12 cellular contexts compared by ENCODE assay signal in the genomic region with DNA sequence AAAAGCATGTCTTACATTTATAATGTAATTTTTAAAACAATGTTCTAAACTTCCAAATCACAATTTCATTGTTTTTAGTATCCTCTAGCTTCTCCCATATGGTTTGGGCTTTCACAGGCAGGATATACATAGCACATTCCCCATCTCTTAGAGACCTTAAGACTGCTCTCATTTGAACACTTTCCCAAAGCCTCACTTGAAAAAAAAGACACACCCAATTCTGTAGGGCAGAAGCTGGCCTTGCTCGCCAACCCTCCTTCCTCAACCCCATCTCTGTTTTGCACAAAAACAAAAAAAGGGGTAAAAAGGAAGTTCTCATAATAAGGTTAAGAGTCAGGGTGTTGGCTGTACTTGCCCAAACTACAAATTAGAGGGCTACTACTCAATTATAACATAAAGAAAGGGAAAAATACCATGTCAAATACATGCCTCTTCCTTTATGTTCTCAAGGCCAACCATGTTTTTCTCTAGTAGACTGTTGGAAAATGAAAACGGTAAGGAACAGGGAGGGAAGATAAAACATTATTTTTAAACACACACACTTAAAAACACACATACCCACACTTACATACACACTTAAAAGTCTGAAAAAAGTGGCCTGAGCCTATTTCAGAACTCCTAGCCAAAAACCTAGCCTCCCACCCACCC.
"Had no signal": no experiment of that assay in that cellular context is flagged by ENCODE, and none has a peak within 500 bp of the region (broad histone marks: within the 10 kb centered on the region; RNA-seq: fewer than 3 reads in every experiment).

No MANE protein-coding gene starts in this region.

- ATAC-seq: activated T-cell treated with anti-CD3 and anti-CD28 coated beads, Interleukin-2, amount 50 U/mL, for 4 hours; stimulated activated naive CD8-positive, alpha-beta T cell treated with anti-CD3 and anti-CD28 coated beads, Interleukin-15, amount 100 ng/mL, for 72 hours had no signal

- H3K9me3 ChIP-seq: ovary had no signal

- H3K27me3 Mint-ChIP-seq: dendritic cell treated with granulocyte-macrophage colony-stimulating factor and Interleukin-4, amounts not matched to agents 40 ng/mL and 50 ng/mL, for 4 days; stimulated activated naive CD8-positive, alpha-beta T cell treated with anti-CD3 and anti-CD28 coated beads, Interleukin-15, amount 100 ng/mL, for 72 hours had no signal

- H3K27me3 ChIP-seq: ovary had no signal

- H3K36me3 ChIP-seq: ovary had no signal

- DNase-seq: activated CD4-positive, alpha-beta T cell treated with anti-CD3 and anti-CD28 coated beads, Interleukin-2, amount 50 U/mL, for 1 hour; activated gamma-delta T cell; activated T-cell treated with anti-CD3 and anti-CD28 coated beads, Interleukin-2, amount 50 U/mL, for 4 hours; caudate nucleus; erythroblast; immature natural killer cell; left cardiac atrium; ovary; stimulated activated CD4-positive, alpha-beta T cell treated with anti-CD3 and anti-CD28 coated beads, Interleukin-15, amount 100 ng/mL, for 24 hours; stimulated activated CD4-positive, alpha-beta T cell treated with anti-CD3 and anti-CD28 coated beads, Interleukin-4, amount 100 ng/mL, for 24 hours; stimulated activated naive CD8-positive, alpha-beta T cell treated with anti-CD3 and anti-CD28 coated beads, Interleukin-15, amount 100 ng/mL, for 72 hours had no signal

- H3K4me3 ChIP-seq: ovary had no signal

- H3K9me3 Mint-ChIP-seq: activated T-cell treated with anti-CD3 and anti-CD28 coated beads, Interleukin-2, amount 50 U/mL, for 4 hours; dendritic cell treated with granulocyte-macrophage colony-stimulating factor and Interleukin-4, amounts not matched to agents 40 ng/mL and 50 ng/mL, for 4 days; immature natural killer cell; stimulated activated naive CD8-positive, alpha-beta T cell treated with anti-CD3 and anti-CD28 coated beads, Interleukin-15, amount 100 ng/mL, for 72 hours had no signal

- H3K27ac ChIP-seq: ovary had no signal

- H3K4me3 Mint-ChIP-seq: activated T-cell treated with anti-CD3 and anti-CD28 coated beads, Interleukin-2, amount 50 U/mL, for 4 hours; dendritic cell treated with granulocyte-macrophage colony-stimulating factor and Interleukin-4, amounts not matched to agents 40 ng/mL and 50 ng/mL, for 4 days; immature natural killer cell; stimulated activated naive CD8-positive, alpha-beta T cell treated with anti-CD3 and anti-CD28 coated beads, Interleukin-15, amount 100 ng/mL, for 72 hours had no signal
